14 cellular contexts compared by ENCODE assay signal in the genomic region with DNA sequence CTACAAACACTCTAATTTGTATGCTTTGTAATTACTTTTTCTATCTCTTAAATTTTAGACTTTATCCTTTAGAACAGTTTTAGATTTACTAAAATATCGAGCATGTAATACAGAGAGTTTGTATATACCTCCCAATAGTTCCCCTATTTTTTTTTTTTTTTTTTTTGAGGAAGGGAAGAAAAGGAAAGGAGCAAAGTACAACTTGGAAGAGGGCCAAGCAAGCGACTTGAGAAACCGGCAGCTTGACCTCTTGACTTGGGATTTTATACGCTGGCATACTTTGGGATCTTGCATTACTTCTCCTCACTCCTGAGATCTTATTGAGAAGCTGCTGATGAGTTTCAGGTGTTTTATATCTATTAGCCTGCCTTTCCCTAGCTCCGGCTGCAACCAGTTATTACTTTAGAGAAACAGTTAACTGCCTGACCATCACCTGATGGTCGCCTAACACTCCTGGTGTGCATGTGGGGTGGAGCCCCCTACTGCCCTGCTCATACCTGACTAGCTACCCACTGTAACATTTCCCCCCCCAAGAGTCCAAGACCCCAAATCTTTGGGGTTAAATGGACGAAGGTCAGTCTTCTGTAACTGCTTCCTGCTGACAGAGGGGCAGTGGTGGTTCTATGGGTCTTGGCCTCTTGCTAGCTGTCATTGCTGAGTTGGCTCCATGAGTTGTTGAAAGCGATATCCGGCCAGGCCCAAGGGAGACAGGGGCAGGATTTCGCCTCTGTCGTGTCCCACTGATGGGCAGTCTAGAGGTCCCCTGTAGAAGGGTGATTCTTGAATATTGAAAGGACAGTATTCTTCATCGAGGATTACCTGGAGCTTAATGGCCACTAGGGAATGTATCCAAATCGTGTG. TPM values are rescaled to one million over a fixed set of nuclear protein-coding genes. Genes with fewer than 3 reads are reported as not detected.
DNase-seq lines count a peak whose midpoint lies in the region; ATAC-seq, FAIRE-seq and TF ChIP-seq lines count a peak whose summit lies in the region.
"Had no signal": no experiment of that assay in that cellular context is flagged by ENCODE, and none has a peak within 500 bp of the region (broad histone marks: within the 10 kb centered on the region; RNA-seq: fewer than 3 reads in every experiment).

No MANE protein-coding gene starts in this region.

- H3K4me2 ChIP-seq in K562 (ENCODE audit: insufficient read depth, low read length), result no peak overlapping the region; the same call in 1 of the 2 replicates

- intact Hi-C loops in right cardiac atrium (cut with DNase I) (no loop called here), left ventricle myocardium inferior (cut with micrococcal nuclease) (no loop called here), K562 (cut with micrococcal nuclease) (no loop called here), posterior cingulate gyrus (cut with DNase I) (no loop called here)

- H3K9me3 ChIP-seq in right cardiac atrium (ENCODE audit: control insufficient read depth, low read length) (no peaks in the 10 kb centered on the region), left ventricle myocardium inferior (replicated peaks) (no peaks in the 10 kb centered on the region), K562 (replicated peaks; ENCODE audit: control insufficient read depth, insufficient read depth, low read depth, low read length) (no peaks in the 10 kb centered on the region)
- H3K9me3 ChIP-seq: SJSA1 had no signal

- in situ Hi-C loops in K562 (cut with MboI), result no loop called here

- peaks cover 17% of the 10 kb centered on the region; the same call in 1 of the 2 replicates for H4K20me1 ChIP-seq in K562 (replicated peaks; ENCODE audit: control insufficient read depth, insufficient read depth, low read length)

- H3K79me2 ChIP-seq in K562 (ENCODE audit: control insufficient read depth, insufficient read depth, low read length), result peaks cover 99% of the 10 kb centered on the region

- H3K4me3 ChIP-seq in right cardiac atrium (ENCODE audit: low read length), result no peak overlapping the region
- no peak overlapping the region for H3K4me3 ChIP-seq in left ventricle myocardium inferior
- no peak overlapping the region for H3K4me3 ChIP-seq in K562
- H3K4me3 ChIP-seq: adrenal gland, SJSA1 had no signal

- WGBS in right cardiac atrium, result 75% methylated on average over 13 of the region's 13 CpGs
- 61% methylated on average over 13 of the region's 13 CpGs for WGBS in K562 (ENCODE audit: insufficient coverage, low coverage, missing lambda C conversion rate)

- H3K36me3 ChIP-seq in left ventricle myocardium inferior (no peaks in the 10 kb centered on the region), K562 (ENCODE audit: control insufficient read depth, insufficient read depth, low read length) (no peaks in the 10 kb centered on the region)
- H3K36me3 ChIP-seq: adrenal gland had no signal

- no peak overlapping the region for H2AFZ ChIP-seq in K562 (ENCODE audit: low read depth, low read length)

- no TSS peak for BruUV-seq in K562 (replicated peaks; lab: Mats Ljungman, UMichigan)

- peak overlapping the region in 1 of 2 experiments; percentile 6; a peak in 1 of 4 replicates for H3K9ac ChIP-seq in K562 (ENCODE audit: insufficient read depth in 1 of 2, low read depth in 2 of 2, low read length in 2 of 2)

- TF ChIP-seq RAD21 in K562 (CRISPR knock-in tag; conservative IDR thresholded peaks at IDR 0.05 in 1 of 2, IDR thresholded peaks at IDR 0.05 in 1 of 2), result no peak

- H3K27me3 ChIP-seq in right cardiac atrium (ENCODE audit: control insufficient read depth, insufficient read depth) (no peaks in the 10 kb centered on the region), left ventricle myocardium inferior (ENCODE audit: low read depth) (no peaks in the 10 kb centered on the region), K562 (ENCODE audit: control insufficient read depth in 2 of 2, insufficient read depth in 2 of 2, low read length in 2 of 2) (no peaks in the 10 kb centered on the region)
- H3K27me3 ChIP-seq: adrenal gland, SJSA1 had no signal

- peak; percentile 11 to 46 for ATAC-seq in right cardiac atrium
- ATAC-seq in K562, result peak; percentile 53

- H3K27ac ChIP-seq in right cardiac atrium (ENCODE audit: low read length) (no peak overlapping the region), left ventricle myocardium inferior (replicated peaks) (no peak overlapping the region), K562 (ENCODE audit: extremely low read depth, low read depth, low read length) (no peak overlapping the region)
- H3K27ac ChIP-seq: SJSA1 had no signal

- CTCF ChIA-PET in K562 (lab: Yijun Ruan, JAX; ENCODE audit: low intra/inter-chr PET ratio), result interaction anchor here (0.6 kb wide), 2 partner anchors 29 to 31 kb away, joined by 3 read pairs; partner anchors contain the start of gene MKLN1

- POLR2A ChIA-PET in K562 (lab: Yijun Ruan, JAX), result interaction anchor here (0.6 to 2.2 kb wide), 9 partner anchors 9 to 459 kb away, joined by 3 to 8 read pairs (median 3); no protein-coding TSS in a partner anchor

- no peak for TF ChIP-seq EP300 in K562 (IDR thresholded peaks at IDR 0.05; ENCODE audit: low read length)

- no peak for FAIRE-seq in K562 (lab: Jason Lieb, UNC)

- DNase-seq in right cardiac atrium (peak in 1 of 3 donors; percentile 35), left ventricle myocardium inferior (no peak), K562 (ENCODE audit: extremely low read depth in 1 of 4, low spot score in 3 of 4) (peak in 1 of 4 experiments; percentile 60), medulla oblongata (ENCODE audit: extremely low spot score) (peak; percentile 39), NCI-H510A (lab: John Stamatoyannopoulos, UW) (no peak), posterior cingulate gyrus (no peak), retina (no peak), NCI-H1105 (lab: John Stamatoyannopoulos, UW) (no peak)
- DNase-seq: activated CD4-positive, alpha-beta memory T cell treated with anti-CD3 and anti-CD28 coated beads, Interleukin-2, amount 10 ng/mL, durations not matched to agents 7 days and 5 days; islet precursor cell; NCI-H1092; NK-92 treated with Interleukin-12 subunit alpha and Interleukin-12 subunit beta, amount 100 ng/mL, for 24 hours had no signal

- no peak for TF ChIP-seq CTCF in left ventricle myocardium inferior (IDR thresholded peaks at IDR 0.05; ENCODE audit: borderline replicate concordance)
- TF ChIP-seq CTCF in K562 (IDR thresholded peaks at IDR 0.05 in 2 of 3, conservative IDR thresholded peaks at IDR 0.05 in 1 of 3; ENCODE audit: insufficient read depth in 2 of 3, low read depth in 1 of 3, low read length in 3 of 3), result 0 out of 6 replicates have a peak, but pooled peaks of 1 of the 3 experiments have one; percentile 7

- H3K9me1 ChIP-seq in K562 (ENCODE audit: control insufficient read depth, insufficient read depth, low read length), result no peaks in the 10 kb centered on the region

- no peak for TF ChIP-seq POLR2A in K562 (conservative IDR thresholded peaks at IDR 0.05)

- H3K4me1 ChIP-seq in right cardiac atrium (ENCODE audit: control insufficient read depth, insufficient read depth, low read length) (peaks cover 6% of the 10 kb centered on the region), left ventricle myocardium inferior (peaks cover 76% of the 10 kb centered on the region), K562 (replicated peaks in 1 of 2; ENCODE audit: control insufficient read depth in 2 of 2, insufficient read depth in 2 of 2, low read length in 2 of 2) (no peaks in the 10 kb centered on the region; a peak in 1 of 5 replicates)

TF ChIP-seq in K562, 482 proteins besides CTCF, POLR2A, EP300 and RAD21 (continues in another document):
- no peak for TF ChIP-seq ZNF561 (CRISPR knock-in tag; conservative IDR thresholded peaks at IDR 0.05)
- TF ChIP-seq CC2D1A (IDR thresholded peaks at IDR 0.05), result 0 out of 2 replicates have a peak, but pooled peaks have one; percentile 35
- TF ChIP-seq TAF9B (IDR thresholded peaks at IDR 0.05; ENCODE audit: partially characterized antibody), result no peak
- no peak for TF ChIP-seq ATF7 (IDR thresholded peaks at IDR 0.05)
- peak; percentile 88 for TF ChIP-seq NFIC (IDR thresholded peaks at IDR 0.05)
- TF ChIP-seq ZNF384 (IDR thresholded peaks at IDR 0.05; ENCODE audit: low read depth, low read length), result peak; percentile 52; the same call in 1 of the 2 replicates
- TF ChIP-seq, protein P1, sequence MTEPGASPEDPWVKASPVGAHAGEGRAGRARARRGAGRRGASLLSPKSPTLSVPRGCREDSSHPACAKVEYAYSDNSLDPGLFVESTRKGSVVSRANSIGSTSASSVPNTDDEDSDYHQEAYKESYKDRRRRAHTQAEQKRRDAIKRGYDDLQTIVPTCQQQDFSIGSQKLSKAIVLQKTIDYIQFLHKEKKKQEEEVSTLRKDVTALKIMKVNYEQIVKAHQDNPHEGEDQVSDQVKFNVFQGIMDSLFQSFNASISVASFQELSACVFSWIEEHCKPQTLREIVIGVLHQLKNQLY (CRISPR knock-in tag; conservative IDR thresholded peaks at IDR 0.05), result no peak

RNA-seq across cellular contexts. Expression of gene MKLN1, which starts 28.5 kb away (rescaled TPM):
- total RNA-seq in right cardiac atrium, result 10 to 100 TPM; 49.0 to 54.8 (median 53.1) TPM
- 16.9 TPM for polyA plus RNA-seq in right cardiac atrium
- total RNA-seq in left ventricle myocardium inferior, result 42.2 TPM
- 80.7 and 221 TPM in 2 replicates for total RNA-seq in K562 (2011; cell fraction: chromatin; rRNA removed; ENCODE audit: low replicate concordance)
- 23.3 and 38.8 TPM in 2 replicates for total RNA-seq in K562 (2011; cell fraction: nucleolus; rRNA removed)
- 104 and 220 TPM in 2 replicates for total RNA-seq in K562 (2011; cell fraction: nucleoplasm; rRNA removed)
- total RNA-seq in K562 (2014; rRNA removed), result 19.4 and 19.8 TPM in 2 replicates
- 61.2 and 71.7 TPM in 2 replicates for total RNA-seq in K562 (2014; rRNA removed; fragmentation: Illumina TruSeq; extraction: Trizol)
- 50.6 and 56.0 TPM in 2 replicates for total RNA-seq in K562 (2015; rRNA removed; fragmentation: Illumina TruSeq; extraction: Trizol)
- 50.5 and 56.5 TPM in 2 replicates for total RNA-seq in K562 (2021)
- 80.4 and 84.7 TPM in 2 replicates for polyA plus RNA-seq in K562 (2011; rRNA removed)
- 21.2 and 44.7 TPM in 2 replicates for polyA plus RNA-seq in K562 (2011; cell fraction: cytosol; rRNA removed)
- 65.4 and 98.1 TPM in 2 replicates for polyA plus RNA-seq in K562 (2011; cell fraction: nucleus; rRNA removed)
- 25.1 and 29.8 TPM in 2 replicates for polyA plus RNA-seq in K562 (2012)
- polyA plus RNA-seq in K562 (2014; fragmentation: Illumina TruSeq; extraction: Trizol), result 32.0 and 38.9 TPM in 2 replicates
- polyA plus RNA-seq in K562 (2014; fragmentation: Nextera tagmentation; extraction: Ambion mirVana), result 10 to 100 TPM; 27.0 to 68.8 TPM
- polyA plus RNA-seq in K562 (2014; rRNA removed), result 18.6 and 19.1 TPM in 2 replicates
- 282 and 370 TPM in 2 replicates for polyA minus RNA-seq in K562 (2011; rRNA and poly(A)+ RNA removed)
- 55.7 and 56.6 TPM in 2 replicates for polyA minus RNA-seq in K562 (2011; cell fraction: cytosol; rRNA and poly(A)+ RNA removed)
- polyA minus RNA-seq in K562 (2011; cell fraction: nucleus; rRNA and poly(A)+ RNA removed), result 62.1 and 148 TPM in 2 replicates
